ENCODE assay signal across 21 cellular contexts in genomic region chr14:51014625-51015024, GRCh38.
DNase-seq lines count a peak whose midpoint lies in the region; ATAC-seq lines count a peak whose summit lies in the region.
"Had no signal": no experiment of that assay in that cellular context is flagged by ENCODE, and none has a peak within 500 bp of the region (broad histone marks: within the 10 kb centered on the region; RNA-seq: fewer than 3 reads in every experiment).

No MANE protein-coding gene starts in this region.

- no peak overlapping the region for H3K27ac Mint-ChIP-seq in activated T-helper 17 cell treated with anti-CD3 and anti-CD28 coated beads, Interleukin-2, amount 50 U/mL, for 72 hours
- H3K27ac Mint-ChIP-seq: activated naive CD8-positive, alpha-beta T cell treated with anti-CD3 and anti-CD28 coated beads for 36 hours; nephron progenitor cell had no signal

- H3K9ac ChIP-seq in skeletal muscle satellite cell (ENCODE audit: low read depth, low read length): no peak overlapping the region
- H3K9ac ChIP-seq: KMS-11, parathyroid adenoma had no signal

- H3K27me3 Mint-ChIP-seq in activated T-helper 17 cell treated with anti-CD3 and anti-CD28 coated beads, Interleukin-2, amount 50 U/mL, for 72 hours: peaks cover 15% of the 10 kb centered on the region
- H3K27me3 Mint-ChIP-seq: activated naive CD8-positive, alpha-beta T cell treated with anti-CD3 and anti-CD28 coated beads for 36 hours had no signal

- no peaks in the 10 kb centered on the region for H3K27me3 ChIP-seq in skeletal muscle satellite cell (ENCODE audit: control insufficient read depth, insufficient read depth, low read length)
- H3K27me3 ChIP-seq: ascending aorta, BE2C, right atrium auricular region, upper lobe of left lung had no signal

- H3K4me3 ChIP-seq in skeletal muscle satellite cell (ENCODE audit: low read length): no peak overlapping the region
- H3K4me3 ChIP-seq: ascending aorta, right atrium auricular region, upper lobe of left lung had no signal

- H3K9me3 ChIP-seq in skeletal muscle satellite cell (replicated peaks; ENCODE audit: low read length): no peaks in the 10 kb centered on the region
- H3K9me3 ChIP-seq: ascending aorta, BE2C, right atrium auricular region, upper lobe of left lung had no signal

- peaks cover 33% of the 10 kb centered on the region for H3K4me1 ChIP-seq in skeletal muscle satellite cell (ENCODE audit: control insufficient read depth, insufficient read depth, low read length)
- H3K4me1 ChIP-seq: right atrium auricular region, upper lobe of left lung had no signal

- no peaks in the 10 kb centered on the region for H3K36me3 Mint-ChIP-seq in activated T-helper 17 cell treated with anti-CD3 and anti-CD28 coated beads, Interleukin-2, amount 50 U/mL, for 72 hours (ENCODE audit: low read depth)

- DNase-seq in NCI-H82 (lab: John Stamatoyannopoulos, UW) (peak; percentile 37), NCI-H82 treated with DMSO at 0.1 percent for 48 hours (lab: John Stamatoyannopoulos, UW; ENCODE audit: unreplicated experiment) (no peak), M059J (ENCODE audit: low read depth) (peak; percentile 64), SIG-M5 treated with dmso at 0.1 percent for 504 hours (lab: John Stamatoyannopoulos, UW; ENCODE audit: unreplicated experiment) (no peak)
- DNase-seq in activated naive CD4-positive, alpha-beta T cell treated with Interleukin-2 at 50 U/mL for 16 hours: no peak
- DNase-seq: activated naive CD8-positive, alpha-beta T cell treated with anti-CD3 and anti-CD28 coated beads for 36 hours; BE2C; effector memory CD4-positive, alpha-beta T cell; foreskin melanocyte; H9; NCI-H526 treated with DMSO at 0.1 percent for 48 hours; nephron progenitor cell; upper lobe of left lung had no signal

- peak overlapping the region; percentile 58 for H3K27ac ChIP-seq in cingulate gyrus (ENCODE audit: low read depth, low read length)
- H3K27ac ChIP-seq: KMS-11, parathyroid adenoma, right atrium auricular region, RWPE1, upper lobe of left lung had no signal

- no peaks in the 10 kb centered on the region for H3K9me3 Mint-ChIP-seq in activated T-helper 17 cell treated with anti-CD3 and anti-CD28 coated beads, Interleukin-2, amount 50 U/mL, for 72 hours
- H3K9me3 Mint-ChIP-seq: activated naive CD8-positive, alpha-beta T cell treated with anti-CD3 and anti-CD28 coated beads for 36 hours had no signal

- no peaks in the 10 kb centered on the region for H3K36me3 ChIP-seq in skeletal muscle satellite cell (ENCODE audit: insufficient read depth, low read length)
- H3K36me3 ChIP-seq: ascending aorta, right atrium auricular region, upper lobe of left lung had no signal

- peak overlapping the region; percentile 23 for H3K4me2 ChIP-seq in skeletal muscle satellite cell (ENCODE audit: low read length)
- H3K4me2 ChIP-seq: KMS-11 had no signal

- H3K4me3 Mint-ChIP-seq in activated T-helper 17 cell treated with anti-CD3 and anti-CD28 coated beads, Interleukin-2, amount 50 U/mL, for 72 hours: no peak overlapping the region
- H3K4me3 Mint-ChIP-seq: activated naive CD8-positive, alpha-beta T cell treated with anti-CD3 and anti-CD28 coated beads for 36 hours; H9; nephron progenitor cell had no signal

- ATAC-seq in activated T-helper 17 cell treated with anti-CD3 and anti-CD28 coated beads, Interleukin-2, amount 50 U/mL, for 72 hours (replicated peaks): no peak

- H3K4me1 Mint-ChIP-seq in activated T-helper 17 cell treated with anti-CD3 and anti-CD28 coated beads, Interleukin-2, amount 50 U/mL, for 72 hours: no peaks in the 10 kb centered on the region
- H3K4me1 Mint-ChIP-seq: activated naive CD8-positive, alpha-beta T cell treated with anti-CD3 and anti-CD28 coated beads for 36 hours; H9 had no signal

Comparison
In these comparisons a context has a peak if more than half of its experiments do, and no peak if none do; other contexts are left out.
1. DNase-seq: peak in NCI-H82 (single experiment) and M059J (single experiment); none in NCI-H82 treated with DMSO at 0.1 percent for 48 hours (single experiment), activated naive CD4-positive, alpha-beta T cell treated with Interleukin-2 at 50 U/mL for 16 hours (single experiment) and SIG-M5 treated with dmso at 0.1 percent for 504 hours (single experiment).